In genomic region chr7:50806143-50806542, GRCh38 we compare ENCODE assay signal across 25 cellular contexts.
"Had no signal": no experiment of that assay in that cellular context is flagged by ENCODE, and none has a peak within 500 bp of the region (broad histone marks: within the 10 kb centered on the region; RNA-seq: fewer than 3 reads in every experiment).

No MANE protein-coding gene starts in this region.

- H3K36me3 Mint-ChIP-seq: activated naive CD4-positive, alpha-beta T cell treated with anti-CD3 and anti-CD28 coated beads, Interleukin-2, amount 50 U/mL, for 72 hours had no signal

- H3K27ac Mint-ChIP-seq: activated CD4-positive, alpha-beta T cell treated with anti-CD3 and anti-CD28 coated beads, Interleukin-2, amount 10 ng/mL, durations not matched to agents 24 days and 14 days; activated naive CD4-positive, alpha-beta T cell treated with anti-CD3 and anti-CD28 coated beads, Interleukin-2, amount 50 U/mL, for 72 hours; activated T-cell treated with anti-CD3 and anti-CD28 coated beads, Interleukin-2, amount 50 U/mL, for 72 hours; activated T-helper 17 cell treated with anti-CD3 and anti-CD28 coated beads, Interleukin-2, amount 50 U/mL, for 72 hours had no signal

- H3K36me3 ChIP-seq: adrenal gland, breast epithelium had no signal

- ATAC-seq: activated naive CD4-positive, alpha-beta T cell treated with anti-CD3 and anti-CD28 coated beads, Interleukin-2, amount 50 U/mL, for 72 hours; activated T-cell treated with anti-CD3 and anti-CD28 coated beads, Interleukin-2, amount 50 U/mL, for 72 hours; activated T-helper 17 cell treated with anti-CD3 and anti-CD28 coated beads, Interleukin-2, amount 50 U/mL, for 72 hours; body of pancreas; Right ventricle myocardium inferior had no signal

- H3K4me3 ChIP-seq: adrenal gland, body of pancreas, breast epithelium, PC-9 had no signal

- H3K4me2 ChIP-seq: PC-9 had no signal

- H3K4me1 ChIP-seq: adrenal gland, breast epithelium had no signal

- DNase-seq: activated CD4-positive, alpha-beta T cell treated with anti-CD3 and anti-CD28 coated beads, Interleukin-2, amount 10 ng/mL, durations not matched to agents 24 days and 14 days; activated CD4-positive, alpha-beta T cell treated with anti-CD3 and anti-CD28 coated beads, Interleukin-2, amount 50 U/mL, for 4 hours; activated gamma-delta T cell; activated naive CD4-positive, alpha-beta T cell treated with Interleukin-2 at 50 U/mL for 16 hours; activated T-cell treated with anti-CD3 and anti-CD28 coated beads, Interleukin-2, amount 50 U/mL, for 1 hour; activated T-cell treated with anti-CD3 and anti-CD28 coated beads, Interleukin-2, amount 50 U/mL, for 72 hours; adrenal gland; body of pancreas; Karpas-422; KBM-7; NCI-H1048; NCI-H187; NCI-H2029 treated with DMSO at 0.1 percent for 48 hours; NCI-H2171 treated with DMSO at 0.1 percent for 48 hours; NCI-H2227 treated with DMSO at 0.1 percent for 48 hours; NCI-H524 treated with DMSO at 0.1 percent for 48 hours; NCI-H748 treated with DMSO at 0.1 percent for 48 hours; SW 1271 had no signal

- H3K27me3 ChIP-seq: adrenal gland, body of pancreas, breast epithelium had no signal

- H3K9me3 Mint-ChIP-seq: activated CD4-positive, alpha-beta T cell treated with anti-CD3 and anti-CD28 coated beads, Interleukin-2, amount 10 ng/mL, durations not matched to agents 24 days and 14 days; activated CD8-positive, alpha-beta T cell treated with anti-CD3 and anti-CD28 coated beads for 36 hours; activated naive CD4-positive, alpha-beta T cell treated with anti-CD3 and anti-CD28 coated beads, Interleukin-2, amount 50 U/mL, for 72 hours; activated T-cell treated with anti-CD3 and anti-CD28 coated beads, Interleukin-2, amount 50 U/mL, for 72 hours; activated T-helper 17 cell treated with anti-CD3 and anti-CD28 coated beads, Interleukin-2, amount 50 U/mL, for 72 hours had no signal

- H2AFZ ChIP-seq: PC-9 had no signal

- H3K9me3 ChIP-seq: adrenal gland, body of pancreas, breast epithelium had no signal

- H3K4me1 Mint-ChIP-seq: activated T-helper 17 cell treated with anti-CD3 and anti-CD28 coated beads, Interleukin-2, amount 50 U/mL, for 72 hours had no signal

- H3K27ac ChIP-seq: adrenal gland, body of pancreas, breast epithelium, PC-9, RWPE1 had no signal

- H3K4me3 Mint-ChIP-seq: activated CD4-positive, alpha-beta T cell treated with anti-CD3 and anti-CD28 coated beads, Interleukin-2, amount 10 ng/mL, durations not matched to agents 24 days and 14 days; activated CD8-positive, alpha-beta T cell treated with anti-CD3 and anti-CD28 coated beads for 36 hours; activated T-cell treated with anti-CD3 and anti-CD28 coated beads, Interleukin-2, amount 50 U/mL, for 72 hours; activated T-helper 17 cell treated with anti-CD3 and anti-CD28 coated beads, Interleukin-2, amount 50 U/mL, for 72 hours had no signal
